Comparison of ENCODE assay signal across 29 cellular contexts in the genomic region with DNA sequence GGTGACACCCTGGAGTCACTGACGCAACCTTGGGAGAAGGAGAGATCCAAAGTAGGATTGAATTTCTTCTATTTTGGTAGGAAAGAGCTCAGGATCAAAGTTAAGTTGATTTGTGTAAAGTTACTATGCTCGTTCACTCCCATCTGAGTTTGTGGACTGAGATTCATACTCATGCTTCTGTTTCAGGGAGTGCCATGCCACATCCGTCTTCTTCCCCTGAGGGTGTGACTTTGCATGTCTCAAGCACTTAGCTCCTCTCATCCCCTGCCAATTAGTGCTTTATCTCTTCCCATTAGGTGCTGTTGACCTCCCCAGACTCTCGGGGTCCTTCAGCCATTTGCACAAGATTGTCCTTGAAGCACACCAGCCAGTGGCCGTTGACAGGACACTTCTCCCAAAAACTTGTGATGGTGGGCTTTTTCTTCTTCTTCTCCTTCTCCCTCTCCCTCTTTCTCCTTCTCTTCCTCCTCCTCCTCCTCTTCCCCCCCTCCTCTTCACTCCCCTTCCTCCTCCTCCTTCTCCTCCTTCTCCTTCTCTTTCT.
"Had no signal": no experiment of that assay in that cellular context is flagged by ENCODE, and none has a peak within 500 bp of the region (broad histone marks: within the 10 kb centered on the region; RNA-seq: fewer than 3 reads in every experiment).

No MANE protein-coding gene starts in this region.

- H2AFZ ChIP-seq: neural progenitor cell had no signal

- H3K27ac Mint-ChIP-seq: endodermal cell; naive thymus-derived CD4-positive, alpha-beta T cell; nephron; neural progenitor cell; stimulated activated effector memory CD8-positive, alpha-beta T cell treated with anti-CD3 and anti-CD28 coated beads, Interleukin-12 subunit alpha, Interleukin-12 subunit beta, amount 100 ng/mL, for 72 hours had no signal

- H3K27ac ChIP-seq: esophagus muscularis mucosa, heart right ventricle, neural progenitor cell, prostate gland, right atrium auricular region, stomach, thyroid gland, vagina had no signal

- H3K36me3 ChIP-seq: esophagus muscularis mucosa, heart right ventricle, neural progenitor cell, prostate gland, right atrium auricular region, stomach, thyroid gland, vagina had no signal

- H3K4me3 Mint-ChIP-seq: endodermal cell; naive thymus-derived CD4-positive, alpha-beta T cell; nephron; neural progenitor cell; stimulated activated effector memory CD8-positive, alpha-beta T cell treated with anti-CD3 and anti-CD28 coated beads, Interleukin-12 subunit alpha, Interleukin-12 subunit beta, amount 100 ng/mL, for 72 hours had no signal

- H3K9me3 Mint-ChIP-seq: endodermal cell, neural progenitor cell had no signal

- FAIRE-seq: colon, islet of Langerhans had no signal

- H3K4me1 ChIP-seq: esophagus muscularis mucosa, neural progenitor cell, prostate gland, right atrium auricular region, stomach, thyroid gland, vagina had no signal

- H3K9me3 ChIP-seq: esophagus muscularis mucosa, heart right ventricle, prostate gland, right atrium auricular region, stomach, thyroid gland, vagina had no signal

- H3K9ac ChIP-seq: neural progenitor cell had no signal

- H3K4me3 ChIP-seq: esophagus muscularis mucosa, heart right ventricle, lung, neural progenitor cell, prostate gland, right atrium auricular region, smooth muscle cell, stomach, thyroid gland, vagina had no signal

- H3K27me3 ChIP-seq: esophagus muscularis mucosa, heart right ventricle, neural progenitor cell, right atrium auricular region, stomach, thyroid gland, vagina had no signal

- H3K36me3 Mint-ChIP-seq: neural progenitor cell; stimulated activated effector memory CD8-positive, alpha-beta T cell treated with anti-CD3 and anti-CD28 coated beads, Interleukin-12 subunit alpha, Interleukin-12 subunit beta, amount 100 ng/mL, for 72 hours had no signal

- ATAC-seq: heart right ventricle; left ventricle myocardium superior; naive thymus-derived CD4-positive, alpha-beta T cell; sciatic nerve; stimulated activated effector memory CD8-positive, alpha-beta T cell treated with anti-CD3 and anti-CD28 coated beads, Interleukin-12 subunit alpha, Interleukin-12 subunit beta, amount 100 ng/mL, for 72 hours had no signal

- H3K4me2 ChIP-seq: neural progenitor cell, smooth muscle cell had no signal

- DNase-seq: effector CD8-positive, alpha-beta T cell; endodermal cell; foreskin melanocyte; glutamatergic neuron; heart right ventricle; hippocampal formation; left ventricle myocardium superior; mesenchymal stem cell; midbrain; naive thymus-derived CD4-positive, alpha-beta T cell; stimulated activated CD4-positive, alpha-beta T cell treated with anti-CD3 and anti-CD28 coated beads, Interleukin-12 subunit alpha, Interleukin-12 subunit beta, amount 100 ng/mL, for 4 hours; stimulated activated CD4-positive, alpha-beta T cell treated with anti-CD3 and anti-CD28 coated beads, Interleukin-1b, Interleukin-23, amount 100 ng/mL, for 48 hours; stimulated activated CD4-positive, alpha-beta T cell treated with anti-CD3 and anti-CD28 coated beads, Interleukin-4, amount 100 ng/mL, for 24 hours; stimulated activated naive CD4-positive, alpha-beta T cell treated with Interleukin-2 at 50 U/mL for 16 hours; stomach; thyroid gland; trophoblast cell had no signal

- H3K4me1 Mint-ChIP-seq: endodermal cell; neural progenitor cell; stimulated activated effector memory CD8-positive, alpha-beta T cell treated with anti-CD3 and anti-CD28 coated beads, Interleukin-12 subunit alpha, Interleukin-12 subunit beta, amount 100 ng/mL, for 72 hours had no signal
